In genomic region chr10:70582793-70583700, GRCh38 we compare ENCODE assay signal across 18 cellular contexts. TPM values are rescaled to one million over a fixed set of nuclear protein-coding genes. Genes with fewer than 3 reads are reported as not detected.
"Had no signal": no experiment of that assay in that cellular context is flagged by ENCODE, and none has a peak within 500 bp of the region (broad histone marks: within the 10 kb centered on the region; RNA-seq: fewer than 3 reads in every experiment).

No MANE protein-coding gene starts in this region.

- H3K4me3 ChIP-seq: adrenal gland, body of pancreas had no signal

- H3K27ac ChIP-seq: adrenal gland, body of pancreas had no signal

- H3K9me3 ChIP-seq: adrenal gland, body of pancreas had no signal

- H3K9me3 Mint-ChIP-seq: neural crest cell; stimulated activated effector memory CD8-positive, alpha-beta T cell treated with anti-CD3 and anti-CD28 coated beads, Interleukin-12 subunit alpha, Interleukin-12 subunit beta, amount 100 ng/mL, for 72 hours had no signal

- H3K27ac Mint-ChIP-seq: stimulated activated effector memory CD8-positive, alpha-beta T cell treated with anti-CD3 and anti-CD28 coated beads, Interleukin-12 subunit alpha, Interleukin-12 subunit beta, amount 100 ng/mL, for 72 hours; T-helper 17 cell had no signal

- H3K27me3 ChIP-seq: adrenal gland, body of pancreas had no signal

- ATAC-seq: body of pancreas; esophagus mucosa; stimulated activated effector memory CD8-positive, alpha-beta T cell treated with anti-CD3 and anti-CD28 coated beads, Interleukin-12 subunit alpha, Interleukin-12 subunit beta, amount 100 ng/mL, for 72 hours; T-helper 17 cell had no signal

- FAIRE-seq: TTC549 had no signal

- H3K4me3 Mint-ChIP-seq: neural crest cell; stimulated activated effector memory CD8-positive, alpha-beta T cell treated with anti-CD3 and anti-CD28 coated beads, Interleukin-12 subunit alpha, Interleukin-12 subunit beta, amount 100 ng/mL, for 72 hours; T-helper 17 cell had no signal

- DNase-seq: activated CD4-positive, alpha-beta T cell treated with anti-CD3 and anti-CD28 coated beads, Interleukin-2, amount 50 U/mL, for 4 hours; activated CD4-positive, CD25-positive, alpha-beta regulatory T cell; activated CD8-positive, alpha-beta memory T cell treated with anti-CD3 and anti-CD28 coated beads, Interleukin-2, amount 50 U/mL, for 4 hours; activated naive CD4-positive, alpha-beta T cell treated with Interleukin-2 at 50 U/mL for 16 hours; body of pancreas; right cardiac atrium; SIG-M5; substantia nigra; T-helper 17 cell; trophoblast cell had no signal

- H3K36me3 ChIP-seq: adrenal gland had no signal

RNA-seq across cellular contexts. Expression of gene PRF1, which starts 19.5 kb away (rescaled TPM):
- total RNA-seq: cerebellum, dermis microvascular lymphatic vessel endothelial cell, glomerular endothelial cell, neural crest cell had no signal
